24 cellular contexts compared by ENCODE assay signal in genomic region chr12:53868516-53868986, GRCh38.
DNase-seq lines count a peak whose midpoint lies in the region; ATAC-seq, FAIRE-seq and TF ChIP-seq lines count a peak whose summit lies in the region.
"Had no signal": no experiment of that assay in that cellular context is flagged by ENCODE, and none has a peak within 500 bp of the region (broad histone marks: within the 10 kb centered on the region; RNA-seq: fewer than 3 reads in every experiment).

No MANE protein-coding gene starts in this region.

- H3K9me3 ChIP-seq in HepG2 (ENCODE audit: low read length) (no peaks in the 10 kb centered on the region), right lobe of liver (no peaks in the 10 kb centered on the region), astrocyte (ENCODE audit: insufficient read depth, low read depth, low read length) (no peaks in the 10 kb centered on the region)
- H3K9me3 ChIP-seq: body of pancreas, colonic mucosa, gastroesophageal sphincter, Peyer's patch, thyroid gland had no signal

- H3K4me2 ChIP-seq in HepG2 (ENCODE audit: low read depth, low read length) (no peak overlapping the region), astrocyte (ENCODE audit: low read length) (no peak overlapping the region)

- TF ChIP-seq EP300 in HepG2 (IDR thresholded peaks at IDR 0.05; ENCODE audit: low read depth in 2 of 2, low read length in 2 of 2) (no peak), HepG2 (CRISPR knock-in tag; IDR thresholded peaks at IDR 0.05; ENCODE audit: borderline replicate concordance) (no peak)

- H3K27ac Mint-ChIP-seq in astrocyte (ENCODE audit: unreplicated experiment) = peak overlapping the region; percentile 41
- H3K27ac Mint-ChIP-seq in stimulated activated naive B cell treated with anti-CD40 and anti-IgM and Interleukin-4, amounts not matched to agents 10 μg/mL and 1 μg/mL and 100 μg/mL, for 72 hours = no peak overlapping the region
- H3K27ac Mint-ChIP-seq: activated naive CD4-positive, alpha-beta T cell treated with anti-CD3 and anti-CD28 coated beads for 36 hours; CD14-positive monocyte; natural killer cell treated with Interleukin-12 subunit alpha and Interleukin-12 subunit beta and Interleukin-15 and Interleukin-18, amount 100 ng/mL, for 72 hours had no signal

- POLR2A ChIA-PET in HepG2 (lab: Yijun Ruan, JAX) = no interaction called here

- TF ChIP-seq CTCF in HepG2 (CRISPR knock-in tag; IDR thresholded peaks at IDR 0.05) = no peak
- TF ChIP-seq CTCF in right lobe of liver (IDR thresholded peaks at IDR 0.05) = no peak
- no peak for TF ChIP-seq CTCF in astrocyte (IDR thresholded peaks at IDR 0.05; ENCODE audit: insufficient read depth, low read depth, low read length)
- TF ChIP-seq CTCF in D721Med (IDR thresholded peaks at IDR 0.05; ENCODE audit: insufficient read depth, missing control alignments) = no peak

- H4K20me1 ChIP-seq in HepG2 (ENCODE audit: insufficient read depth, low read length) (no peaks in the 10 kb centered on the region), astrocyte (ENCODE audit: insufficient read depth, low read length) (no peaks in the 10 kb centered on the region)

- 0 out of 5 replicates have a peak, but pooled peaks cover 0 to 2% of the 10 kb centered on the region in 2 experiments for H3K27me3 ChIP-seq in HepG2 (ENCODE audit: control insufficient read depth in 1 of 2, insufficient read depth in 2 of 2, low read length in 2 of 2)
- no peaks in the 10 kb centered on the region for H3K27me3 ChIP-seq in right lobe of liver
- peaks cover 10% of the 10 kb centered on the region for H3K27me3 ChIP-seq in astrocyte (ENCODE audit: insufficient read depth, low read length)
- H3K27me3 ChIP-seq: body of pancreas, colonic mucosa, Peyer's patch, thyroid gland had no signal

- H3K36me3 ChIP-seq in HepG2 (replicated peaks in 1 of 2; ENCODE audit: control insufficient read depth in 1 of 2, insufficient read depth in 2 of 2, low read length in 2 of 2) (no peaks in the 10 kb centered on the region), right lobe of liver (no peaks in the 10 kb centered on the region), astrocyte (ENCODE audit: insufficient read depth, low read length) (no peaks in the 10 kb centered on the region)
- H3K36me3 ChIP-seq: colonic mucosa, gastroesophageal sphincter, Peyer's patch, thyroid gland had no signal

- H3K4me3 ChIP-seq in HepG2 (replicated peaks in 1 of 3; ENCODE audit: insufficient read depth in 1 of 3, low read depth in 2 of 3, low read length in 3 of 3) (no peak overlapping the region), right lobe of liver (no peak overlapping the region), astrocyte (ENCODE audit: insufficient read depth, low read depth, low read length) (no peak overlapping the region)
- H3K4me3 ChIP-seq: body of pancreas, colonic mucosa, gastroesophageal sphincter, lung, Peyer's patch, smooth muscle cell, thyroid gland had no signal

- FAIRE-seq in HepG2 (lab: Jason Lieb, UNC) = no peak
- FAIRE-seq in astrocyte (lab: Jason Lieb, UNC) = no peak
- no peak for FAIRE-seq in D721Med (lab: Jason Lieb, UNC)
- FAIRE-seq: A204.1 had no signal

- CTCF ChIA-PET in HepG2 (lab: Yijun Ruan, JAX; ENCODE audit: low intra/inter-chr PET ratio, low total read pairs) = no interaction called here

- in situ Hi-C loops in HepG2 (cut with HindIII; ENCODE audit: extremely low pct_ligation_motif_present, low pct_unique_long_range_greater_than_20kb) = no loop called here

- ATAC-seq in HepG2 (no peak), right lobe of liver (no peak)
- no peak for ATAC-seq in stimulated activated naive B cell treated with anti-CD40 and anti-IgM and Interleukin-4, amounts not matched to agents 10 μg/mL and 1 μg/mL and 100 μg/mL, for 72 hours (replicated peaks)
- ATAC-seq: body of pancreas; gastroesophageal sphincter; natural killer cell treated with Interleukin-12 subunit alpha and Interleukin-12 subunit beta and Interleukin-15 and Interleukin-18, amount 100 ng/mL, for 72 hours had no signal

- BruUV-seq in HepG2 (replicated peaks; lab: Mats Ljungman, UMichigan) = no TSS peak

- TF ChIP-seq RAD21 in HepG2 (CRISPR knock-in tag; IDR thresholded peaks at IDR 0.05) = no peak

- H3K9ac ChIP-seq in HepG2 (ENCODE audit: insufficient read depth, low read depth, low read length) = no peak overlapping the region
- H3K9ac ChIP-seq in astrocyte (ENCODE audit: low read length) = no peak overlapping the region

- peaks cover 12% of the 10 kb centered on the region for H3K27me3 Mint-ChIP-seq in astrocyte (ENCODE audit: low read depth, unreplicated experiment)
- H3K27me3 Mint-ChIP-seq in stimulated activated naive B cell treated with anti-CD40 and anti-IgM and Interleukin-4, amounts not matched to agents 10 μg/mL and 1 μg/mL and 100 μg/mL, for 72 hours = peaks cover 36 to 50% of the 10 kb centered on the region in 2 donors

- H3K4me1 ChIP-seq in HepG2 (ENCODE audit: insufficient read depth, low read length) = no peaks in the 10 kb centered on the region
- no peaks in the 10 kb centered on the region for H3K4me1 ChIP-seq in right lobe of liver
- no peaks in the 10 kb centered on the region for H3K4me1 ChIP-seq in astrocyte (ENCODE audit: insufficient read depth, low read length)
- H3K4me1 ChIP-seq: body of pancreas, colonic mucosa, gastroesophageal sphincter, Peyer's patch, thyroid gland had no signal

- H3K79me2 ChIP-seq in HepG2 (ENCODE audit: insufficient read depth, low read length) (no peaks in the 10 kb centered on the region), astrocyte (ENCODE audit: insufficient read depth, low read length) (no peaks in the 10 kb centered on the region)

- H2AFZ ChIP-seq in HepG2 (ENCODE audit: low read length) (no peak overlapping the region), astrocyte (ENCODE audit: low read depth, low read length) (no peak overlapping the region)

- intact Hi-C loops in HepG2 (cut with micrococcal nuclease; ENCODE audit: unreplicated experiment) (no loop called here), right lobe of liver (cut with DNase I) (no loop called here)

- H3K36me3 Mint-ChIP-seq in astrocyte (ENCODE audit: low read depth, unreplicated experiment) = no peaks in the 10 kb centered on the region
- no peaks in the 10 kb centered on the region for H3K36me3 Mint-ChIP-seq in stimulated activated naive B cell treated with anti-CD40 and anti-IgM and Interleukin-4, amounts not matched to agents 10 μg/mL and 1 μg/mL and 100 μg/mL, for 72 hours
- H3K36me3 Mint-ChIP-seq: CD14-positive monocyte; natural killer cell treated with Interleukin-12 subunit alpha and Interleukin-12 subunit beta and Interleukin-15 and Interleukin-18, amount 100 ng/mL, for 72 hours had no signal

- peaks cover 18% of the 10 kb centered on the region for H3K4me1 Mint-ChIP-seq in astrocyte (ENCODE audit: low read depth, unreplicated experiment)
- peaks cover 0 to 7% of the 10 kb centered on the region in 2 donors for H3K4me1 Mint-ChIP-seq in stimulated activated naive B cell treated with anti-CD40 and anti-IgM and Interleukin-4, amounts not matched to agents 10 μg/mL and 1 μg/mL and 100 μg/mL, for 72 hours
- H3K4me1 Mint-ChIP-seq: CD14-positive monocyte had no signal

- H3K4me3 Mint-ChIP-seq in astrocyte (ENCODE audit: unreplicated experiment) = no peak overlapping the region
- H3K4me3 Mint-ChIP-seq in stimulated activated naive B cell treated with anti-CD40 and anti-IgM and Interleukin-4, amounts not matched to agents 10 μg/mL and 1 μg/mL and 100 μg/mL, for 72 hours = no peak overlapping the region
- H3K4me3 Mint-ChIP-seq: activated naive CD4-positive, alpha-beta T cell treated with anti-CD3 and anti-CD28 coated beads for 36 hours; CD14-positive monocyte; natural killer cell treated with Interleukin-12 subunit alpha and Interleukin-12 subunit beta and Interleukin-15 and Interleukin-18, amount 100 ng/mL, for 72 hours had no signal

- 41% methylated on average over 5 of the region's 5 CpGs for WGBS in HepG2 (ENCODE audit: low lambda C conversion rate)
- 42% methylated on average over 2 of the region's 5 CpGs for WGBS in right lobe of liver (ENCODE audit: insufficient coverage, low coverage, low lambda C conversion rate, missing lambda C conversion rate)

- H3K27ac ChIP-seq in HepG2 (ENCODE audit: extremely low read length, insufficient read depth, low read length) (no peak overlapping the region), right lobe of liver (no peak overlapping the region), astrocyte (ENCODE audit: low read depth, low read length) (no peak overlapping the region)
- H3K27ac ChIP-seq: body of pancreas, colonic mucosa, gastroesophageal sphincter, Peyer's patch, thyroid gland had no signal

- TF ChIP-seq POLR2A in HepG2 (IDR thresholded peaks at IDR 0.05; ENCODE audit: insufficient read depth in 1 of 2, low read depth in 2 of 2, low read length in 2 of 2) (no peak), right lobe of liver (IDR thresholded peaks at IDR 0.05) (no peak)

- no peaks in the 10 kb centered on the region for H3K9me3 Mint-ChIP-seq in astrocyte (ENCODE audit: unreplicated experiment)
- H3K9me3 Mint-ChIP-seq in stimulated activated naive B cell treated with anti-CD40 and anti-IgM and Interleukin-4, amounts not matched to agents 10 μg/mL and 1 μg/mL and 100 μg/mL, for 72 hours = no peaks in the 10 kb centered on the region
- H3K9me3 Mint-ChIP-seq: activated naive CD4-positive, alpha-beta T cell treated with anti-CD3 and anti-CD28 coated beads for 36 hours; natural killer cell treated with Interleukin-12 subunit alpha and Interleukin-12 subunit beta and Interleukin-15 and Interleukin-18, amount 100 ng/mL, for 72 hours had no signal

- DNase-seq in HepG2 (ENCODE audit: low spot score) (no peak), right lobe of liver (no peak), astrocyte (ENCODE audit: low read depth) (no peak), left kidney (ENCODE audit: low read depth, low spot score) (peak; percentile 66), D721Med (ENCODE audit: insufficient read length, low spot score) (no peak)
- DNase-seq in stimulated activated CD4-positive, alpha-beta T cell treated with anti-CD3 and anti-CD28 coated beads, Interleukin-4, amount 100 ng/mL, for 24 hours = no peak
- no peak for DNase-seq in stimulated activated naive CD4-positive, alpha-beta T cell treated with Interleukin-2 at 50 U/mL for 16 hours (lab: John Stamatoyannopoulos, UW)
- DNase-seq in stimulated activated naive B cell treated with anti-CD40 and anti-IgM and Interleukin-4, amounts not matched to agents 10 μg/mL and 1 μg/mL and 100 μg/mL, for 72 hours = no peak
- DNase-seq: activated CD4-positive, alpha-beta T cell treated with anti-CD3 and anti-CD28 coated beads, Interleukin-2, amount 50 U/mL, for 1 hour; activated naive CD4-positive, alpha-beta T cell treated with anti-CD3 and anti-CD28 coated beads for 36 hours; body of pancreas; colonic mucosa; DMS79; NCI-H1048; NCI-H2107; NCI-H82; Peyer's patch; thyroid gland had no signal

TF ChIP-seq in HepG2, 621 proteins besides CTCF, POLR2A, EP300 and RAD21 (continues in another document):
- no peak for TF ChIP-seq ZNF331 (CRISPR knock-in tag; IDR thresholded peaks at IDR 0.05)
- peak; percentile 88 to 90 for TF ChIP-seq MAFK (conservative IDR thresholded peaks at IDR 0.05 in 1 of 2, IDR thresholded peaks at IDR 0.05 in 1 of 2; ENCODE audit: low read length in 2 of 2)
- TF ChIP-seq JUNB (CRISPR knock-in tag; IDR thresholded peaks at IDR 0.05; ENCODE audit: borderline replicate concordance) = no peak
- TF ChIP-seq IKZF4 (CRISPR knock-in tag; IDR thresholded peaks at IDR 0.05; ENCODE audit: borderline replicate concordance, low read depth, not compliant biosample characterization) = no peak
- TF ChIP-seq RFX1 (IDR thresholded peaks at IDR 0.05) = peak; percentile 25; the same call in 1 of the 2 replicates
